ENCODE assay signal across 12 cellular contexts in genomic region chr1:44511363-44511762, GRCh38.
"Had no signal": no experiment of that assay in that cellular context is flagged by ENCODE, and none has a peak within 500 bp of the region (broad histone marks: within the 10 kb centered on the region; RNA-seq: fewer than 3 reads in every experiment).

No MANE protein-coding gene starts in this region.

- H3K36me3 Mint-ChIP-seq: activated naive CD4-positive, alpha-beta T cell treated with anti-CD3 and anti-CD28 coated beads, Interleukin-2, amount 50 U/mL, for 72 hours had no signal

- H3K9me3 Mint-ChIP-seq: activated naive CD4-positive, alpha-beta T cell treated with anti-CD3 and anti-CD28 coated beads, Interleukin-2, amount 50 U/mL, for 72 hours; nephron had no signal

- H3K27ac Mint-ChIP-seq: nephron had no signal

- H3K4me3 Mint-ChIP-seq: nephron had no signal

- H3K9me3 ChIP-seq: esophagus muscularis mucosa, left ventricle myocardium inferior, right lobe of liver, thyroid gland had no signal

- DNase-seq: activated CD4-positive, alpha-beta T cell treated with anti-CD3 and anti-CD28 coated beads for 1 hour; effector CD4-positive, alpha-beta T cell; hippocampal formation; kidney; left ventricle myocardium inferior; right lobe of liver; thyroid gland had no signal

- ATAC-seq: right lobe of liver had no signal

- H3K4me1 ChIP-seq: esophagus muscularis mucosa, left ventricle myocardium inferior, right lobe of liver, thyroid gland had no signal

- H3K36me3 ChIP-seq: esophagus muscularis mucosa, left ventricle myocardium inferior, right lobe of liver, thyroid gland had no signal

- H3K27me3 ChIP-seq: right lobe of liver, thyroid gland had no signal

- H3K27ac ChIP-seq: coronary artery, esophagus muscularis mucosa, left ventricle myocardium inferior, right lobe of liver, SK-N-MC, thyroid gland had no signal

- H3K4me3 ChIP-seq: coronary artery, esophagus muscularis mucosa, left ventricle myocardium inferior, right lobe of liver, SK-N-MC, thyroid gland had no signal
